ENCODE assay signal across 19 cellular contexts in genomic region chr5:132444061-132444460, GRCh38. TPM values are rescaled to one million over a fixed set of nuclear protein-coding genes. Genes with fewer than 3 reads are reported as not detected.
DNase-seq lines count a peak whose midpoint lies in the region; ATAC-seq, FAIRE-seq and TF ChIP-seq lines count a peak whose summit lies in the region.
"Had no signal": no experiment of that assay in that cellular context is flagged by ENCODE, and none has a peak within 500 bp of the region (broad histone marks: within the 10 kb centered on the region; RNA-seq: fewer than 3 reads in every experiment).

No MANE protein-coding gene starts in this region.

- no peaks in the 10 kb centered on the region for H3K27me3 Mint-ChIP-seq in activated CD4-positive, alpha-beta T cell treated with anti-CD3 and anti-CD28 coated beads, Interleukin-2, amount 10 ng/mL, durations not matched to agents 24 days and 14 days
- H3K27me3 Mint-ChIP-seq in activated CD4-positive, alpha-beta T cell treated with anti-CD3 and anti-CD28 coated beads for 36 hours: no peaks in the 10 kb centered on the region
- no peaks in the 10 kb centered on the region for H3K27me3 Mint-ChIP-seq in central memory CD8-positive, alpha-beta T cell

- H3K27ac ChIP-seq in small intestine (ENCODE audit: low read depth in 1 of 2, low read length in 1 of 2): peak overlapping the region; percentile 3 to 5
- peak overlapping the region in 1 of 4 donors; percentile 85 for H3K27ac ChIP-seq in gastrocnemius medialis
- H3K27ac ChIP-seq: right lobe of liver had no signal

- no peaks in the 10 kb centered on the region for H3K9me3 Mint-ChIP-seq in activated CD4-positive, alpha-beta T cell treated with anti-CD3 and anti-CD28 coated beads, Interleukin-2, amount 10 ng/mL, durations not matched to agents 24 days and 14 days
- no peaks in the 10 kb centered on the region for H3K9me3 Mint-ChIP-seq in activated CD4-positive, alpha-beta T cell treated with anti-CD3 and anti-CD28 coated beads for 36 hours (ENCODE audit: low read depth)
- no peaks in the 10 kb centered on the region for H3K9me3 Mint-ChIP-seq in central memory CD8-positive, alpha-beta T cell

- intact Hi-C loops in activated CD4-positive, alpha-beta T cell treated with anti-CD3 and anti-CD28 coated beads, Interleukin-2, amount 10 ng/mL, durations not matched to agents 24 days and 14 days (cut with micrococcal nuclease): no loop called here
- intact Hi-C loops in activated CD4-positive, alpha-beta T cell treated with anti-CD3 and anti-CD28 coated beads for 36 hours (cut with DNase I, micrococcal nuclease): no loop called here
- intact Hi-C loops in gastrocnemius medialis (cut with DNase I; ENCODE audit: low total_unique reads): no loop called here

- H3K4me1 Mint-ChIP-seq in activated CD4-positive, alpha-beta T cell treated with anti-CD3 and anti-CD28 coated beads, Interleukin-2, amount 10 ng/mL, durations not matched to agents 24 days and 14 days: peaks cover 69% of the 10 kb centered on the region
- H3K4me1 Mint-ChIP-seq in activated CD4-positive, alpha-beta T cell treated with anti-CD3 and anti-CD28 coated beads for 36 hours: peaks cover 70% of the 10 kb centered on the region
- H3K4me1 Mint-ChIP-seq in central memory CD8-positive, alpha-beta T cell: peaks cover 93% of the 10 kb centered on the region

- no peak for TF ChIP-seq POLR2A in gastrocnemius medialis (IDR thresholded peaks at IDR 0.05)

- POLR2A ChIA-PET in activated CD4-positive, alpha-beta T cell treated with anti-CD3 and anti-CD28 coated beads for 36 hours (lab: Charles Lee): no interaction called here

- H3K4me3 ChIP-seq in small intestine (ENCODE audit: low read depth in 1 of 2, low read length in 2 of 2) (no peak overlapping the region), gastrocnemius medialis (no peak overlapping the region)
- H3K4me3 ChIP-seq: esophagus squamous epithelium, right lobe of liver had no signal

- peaks cover 43% of the 10 kb centered on the region for H3K36me3 Mint-ChIP-seq in activated CD4-positive, alpha-beta T cell treated with anti-CD3 and anti-CD28 coated beads, Interleukin-2, amount 10 ng/mL, durations not matched to agents 24 days and 14 days (ENCODE audit: low read depth)
- peaks cover 24% of the 10 kb centered on the region for H3K36me3 Mint-ChIP-seq in activated CD4-positive, alpha-beta T cell treated with anti-CD3 and anti-CD28 coated beads for 36 hours (ENCODE audit: low read depth)
- peaks cover 26% of the 10 kb centered on the region for H3K36me3 Mint-ChIP-seq in central memory CD8-positive, alpha-beta T cell (ENCODE audit: insufficient read depth)

- in situ Hi-C loops in gastrocnemius medialis (cut with MboI; ENCODE audit: low sequenced_read_pairs in 4 of 4): no loop called here

- H3K27me3 ChIP-seq in small intestine (ENCODE audit: control insufficient read depth in 2 of 2, insufficient read depth in 2 of 2, low read length in 2 of 2): no peaks in the 10 kb centered on the region
- no peaks in the 10 kb centered on the region for H3K27me3 ChIP-seq in gastrocnemius medialis
- H3K27me3 ChIP-seq: BE2C, esophagus squamous epithelium, right lobe of liver had no signal

- H3K4me1 ChIP-seq in small intestine (ENCODE audit: control insufficient read depth in 2 of 2, insufficient read depth in 1 of 2, low read depth in 1 of 2, low read length in 1 of 2) (peaks cover 11 to 27% of the 10 kb centered on the region in 2 donors), gastrocnemius medialis (peaks cover 44 to 53% of the 10 kb centered on the region in 2 donors)
- H3K4me1 ChIP-seq: BE2C had no signal

- no peak overlapping the region for H3K4me3 Mint-ChIP-seq in activated CD4-positive, alpha-beta T cell treated with anti-CD3 and anti-CD28 coated beads, Interleukin-2, amount 10 ng/mL, durations not matched to agents 24 days and 14 days
- no peak overlapping the region for H3K4me3 Mint-ChIP-seq in activated CD4-positive, alpha-beta T cell treated with anti-CD3 and anti-CD28 coated beads for 36 hours
- peak overlapping the region; percentile 19 for H3K4me3 Mint-ChIP-seq in central memory CD8-positive, alpha-beta T cell

- CTCF ChIA-PET in activated CD4-positive, alpha-beta T cell treated with anti-CD3 and anti-CD28 coated beads for 36 hours (lab: Charles Lee): interaction anchor here (0.6 to 1.5 kb wide), 2 partner anchors 56 to 85 kb away, joined by 3 to 7 read pairs; no protein-coding TSS in a partner anchor

- ATAC-seq in activated CD4-positive, alpha-beta T cell treated with anti-CD3 and anti-CD28 coated beads for 36 hours: no peak
- no peak for ATAC-seq in central memory CD8-positive, alpha-beta T cell (replicated peaks; ENCODE audit: extremely low read depth, poor library complexity, severe bottlenecking)
- no peak for ATAC-seq in gastrocnemius medialis
- ATAC-seq in GM19452 (IDR thresholded peaks at IDR 0.05; ENCODE audit: unreplicated experiment): no peak
- ATAC-seq: left lobe of liver, right lobe of liver had no signal

- peak overlapping the region; percentile 35 for H3K27ac Mint-ChIP-seq in activated CD4-positive, alpha-beta T cell treated with anti-CD3 and anti-CD28 coated beads, Interleukin-2, amount 10 ng/mL, durations not matched to agents 24 days and 14 days
- H3K27ac Mint-ChIP-seq in activated CD4-positive, alpha-beta T cell treated with anti-CD3 and anti-CD28 coated beads for 36 hours: no peak overlapping the region
- peak overlapping the region; percentile 92 for H3K27ac Mint-ChIP-seq in central memory CD8-positive, alpha-beta T cell (ENCODE audit: low read depth)

- no peak for TF ChIP-seq CTCF in gastrocnemius medialis (IDR thresholded peaks at IDR 0.05 in 4 of 5, conservative IDR thresholded peaks at IDR 0.05 in 1 of 5)

- WGBS in small intestine, 3 donors: 33 to 60% (median 56%) methylated on average over 7 of the region's 7 CpGs

- FAIRE-seq in small intestine (lab: Jason Lieb, UNC): no peak

- H3K9me3 ChIP-seq in small intestine (ENCODE audit: control insufficient read depth, low read depth) (no peaks in the 10 kb centered on the region), gastrocnemius medialis (no peaks in the 10 kb centered on the region)
- H3K9me3 ChIP-seq: BE2C, esophagus squamous epithelium, right lobe of liver had no signal

- no peaks in the 10 kb centered on the region for H3K36me3 ChIP-seq in small intestine (ENCODE audit: control insufficient read depth in 2 of 2, insufficient read depth in 2 of 2, low read length in 2 of 2)
- no peaks in the 10 kb centered on the region for H3K36me3 ChIP-seq in gastrocnemius medialis
- H3K36me3 ChIP-seq: BE2C, esophagus squamous epithelium, right lobe of liver had no signal

- no peak for DNase-seq in activated CD4-positive, alpha-beta T cell treated with anti-CD3 and anti-CD28 coated beads, Interleukin-2, amount 10 ng/mL, durations not matched to agents 24 days and 14 days
- DNase-seq in activated CD4-positive, alpha-beta T cell treated with anti-CD3 and anti-CD28 coated beads for 36 hours: no peak
- DNase-seq in COR-L47 (lab: John Stamatoyannopoulos, UW): peak; percentile 26
- no peak for DNase-seq in central memory CD8-positive, alpha-beta T cell (ENCODE audit: low spot score in 2 of 2)
- no peak for DNase-seq in small intestine
- DNase-seq in gastrocnemius medialis: no peak
- no peak for DNase-seq in NOMO-1 (lab: John Stamatoyannopoulos, UW; ENCODE audit: unreplicated experiment in 2 of 2)
- DNase-seq: 8988T; amygdala; BE2C; central memory CD4-positive, alpha-beta T cell; DMS79 treated with DMSO at 0.1 percent for 48 hours; esophagus squamous epithelium; MM.1S; NCI-H187 treated with DMSO at 0.1 percent for 48 hours; NCI-H446 treated with DMSO at 0.1 percent for 48 hours; right lobe of liver had no signal

RNA-seq across cellular contexts. Expression of gene IRF1, which starts 46.5 kb away (rescaled TPM):
- total RNA-seq in activated CD4-positive, alpha-beta T cell treated with anti-CD3 and anti-CD28 coated beads, Interleukin-2, amount 10 ng/mL, durations not matched to agents 24 days and 14 days: 167 and 181 TPM in 2 replicates
- 100 to 1,000 TPM; 121 to 130 TPM for total RNA-seq in activated CD4-positive, alpha-beta T cell treated with anti-CD3 and anti-CD28 coated beads for 36 hours
- 10 to 100 TPM; 51.7 to 64.1 (median 54.0) TPM for polyA plus RNA-seq in small intestine
- total RNA-seq in gastrocnemius medialis: 10 to 100 TPM in 1 of 4 donors, 1 to 10 TPM in 3; 5.5 to 20.6 (median 8.4) TPM
